10 cellular contexts compared by ENCODE assay signal in the genomic region with DNA sequence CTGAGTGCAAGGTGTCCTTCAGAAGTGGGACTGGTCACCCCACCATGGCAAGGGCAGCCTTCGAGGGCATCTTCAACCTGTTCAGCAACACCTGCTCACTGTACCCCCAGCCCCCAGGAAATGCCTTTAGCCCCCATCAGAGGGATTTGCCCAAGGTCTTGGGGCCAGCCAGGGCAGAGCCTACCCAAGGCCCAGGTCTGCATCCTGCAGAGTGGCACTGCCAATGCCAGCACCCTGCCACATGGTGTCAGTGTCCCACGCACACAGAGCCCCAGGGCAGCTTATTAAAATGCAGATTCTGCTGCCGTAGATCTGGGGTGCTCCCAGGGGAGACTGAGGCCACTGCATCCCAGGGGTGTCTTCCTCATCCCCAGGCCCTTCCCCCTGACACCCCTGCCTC.
DNase-seq lines count a peak whose midpoint lies in the region; ATAC-seq and TF ChIP-seq lines count a peak whose summit lies in the region.
"Had no signal": no experiment of that assay in that cellular context is flagged by ENCODE, and none has a peak within 500 bp of the region (broad histone marks: within the 10 kb centered on the region; RNA-seq: fewer than 3 reads in every experiment).

No MANE protein-coding gene starts in this region.

- CTCF ChIA-PET in activated naive CD4-positive, alpha-beta T cell treated with anti-CD3 and anti-CD28 coated beads for 36 hours (lab: Charles Lee) = interaction anchor here (1.1 kb wide), 1 partner anchor 108 kb away, joined by 7 read pairs; no protein-coding TSS in a partner anchor

- DNase-seq in activated naive CD4-positive, alpha-beta T cell treated with anti-CD3 and anti-CD28 coated beads for 36 hours = peak; percentile 30
- DNase-seq in activated naive CD4-positive, alpha-beta T cell (lab: John Stamatoyannopoulos, UW) = no peak
- DNase-seq in NCI-H69 (lab: John Stamatoyannopoulos, UW) (peak; percentile 39), epithelial cell of esophagus (ENCODE audit: low read depth) (no peak), foreskin melanocyte (no peak), SKM-1 (lab: John Stamatoyannopoulos, UW; ENCODE audit: unreplicated experiment) (no peak)
- DNase-seq in stimulated activated effector memory CD8-positive, alpha-beta T cell treated with anti-CD3 and anti-CD28 coated beads, Interleukin-12 subunit alpha, Interleukin-12 subunit beta, amount 100 ng/mL, for 72 hours (ENCODE audit: low spot score in 2 of 2) = no peak
- DNase-seq: T-cell had no signal

- peak; percentile 68 for ATAC-seq in stimulated activated effector memory CD8-positive, alpha-beta T cell treated with anti-CD3 and anti-CD28 coated beads, Interleukin-12 subunit alpha, Interleukin-12 subunit beta, amount 100 ng/mL, for 72 hours
- no peak for ATAC-seq in GM18907 (IDR thresholded peaks at IDR 0.05; ENCODE audit: unreplicated experiment)
- ATAC-seq: body of pancreas had no signal

- intact Hi-C loops in activated naive CD4-positive, alpha-beta T cell treated with anti-CD3 and anti-CD28 coated beads for 36 hours (cut with micrococcal nuclease) = no loop called here

- no peaks in the 10 kb centered on the region for H3K27me3 Mint-ChIP-seq in activated naive CD4-positive, alpha-beta T cell treated with anti-CD3 and anti-CD28 coated beads for 36 hours (ENCODE audit: low read depth)
- H3K27me3 Mint-ChIP-seq: T-cell had no signal

- H3K4me3 ChIP-seq in epithelial cell of esophagus (ENCODE audit: low read length) = no peak overlapping the region
- H3K4me3 ChIP-seq: body of pancreas had no signal

- H3K4me3 Mint-ChIP-seq in activated naive CD4-positive, alpha-beta T cell treated with anti-CD3 and anti-CD28 coated beads for 36 hours = no peak overlapping the region
- H3K4me3 Mint-ChIP-seq in stimulated activated effector memory CD8-positive, alpha-beta T cell treated with anti-CD3 and anti-CD28 coated beads, Interleukin-12 subunit alpha, Interleukin-12 subunit beta, amount 100 ng/mL, for 72 hours = no peak overlapping the region
- H3K4me3 Mint-ChIP-seq: T-cell had no signal

- H3K4me1 Mint-ChIP-seq in activated naive CD4-positive, alpha-beta T cell treated with anti-CD3 and anti-CD28 coated beads for 36 hours (ENCODE audit: low read depth) = no peaks in the 10 kb centered on the region
- H3K4me1 Mint-ChIP-seq in stimulated activated effector memory CD8-positive, alpha-beta T cell treated with anti-CD3 and anti-CD28 coated beads, Interleukin-12 subunit alpha, Interleukin-12 subunit beta, amount 100 ng/mL, for 72 hours = peaks cover 10% of the 10 kb centered on the region

- no peak overlapping the region for H3K27ac Mint-ChIP-seq in activated naive CD4-positive, alpha-beta T cell treated with anti-CD3 and anti-CD28 coated beads for 36 hours
- H3K27ac Mint-ChIP-seq in stimulated activated effector memory CD8-positive, alpha-beta T cell treated with anti-CD3 and anti-CD28 coated beads, Interleukin-12 subunit alpha, Interleukin-12 subunit beta, amount 100 ng/mL, for 72 hours = peak overlapping the region; percentile 45
- H3K27ac Mint-ChIP-seq: T-cell had no signal

- TF ChIP-seq CTCF in epithelial cell of esophagus (IDR thresholded peaks at IDR 0.05; ENCODE audit: insufficient read depth, low read depth, low read length, missing control alignments) = peak; percentile 38

- H3K9me3 Mint-ChIP-seq in activated naive CD4-positive, alpha-beta T cell treated with anti-CD3 and anti-CD28 coated beads for 36 hours = no peaks in the 10 kb centered on the region
- no peaks in the 10 kb centered on the region for H3K9me3 Mint-ChIP-seq in stimulated activated effector memory CD8-positive, alpha-beta T cell treated with anti-CD3 and anti-CD28 coated beads, Interleukin-12 subunit alpha, Interleukin-12 subunit beta, amount 100 ng/mL, for 72 hours
- H3K9me3 Mint-ChIP-seq: T-cell had no signal

- no peaks in the 10 kb centered on the region for H3K36me3 Mint-ChIP-seq in activated naive CD4-positive, alpha-beta T cell treated with anti-CD3 and anti-CD28 coated beads for 36 hours (ENCODE audit: low read depth)
- no peaks in the 10 kb centered on the region for H3K36me3 Mint-ChIP-seq in stimulated activated effector memory CD8-positive, alpha-beta T cell treated with anti-CD3 and anti-CD28 coated beads, Interleukin-12 subunit alpha, Interleukin-12 subunit beta, amount 100 ng/mL, for 72 hours
- H3K36me3 Mint-ChIP-seq: T-cell had no signal

Comparison
In these comparisons a context has a peak if more than half of its experiments do, and no peak if none do; other contexts are left out.
1. DNase-seq: peak in activated naive CD4-positive, alpha-beta T cell treated with anti-CD3 and anti-CD28 coated beads for 36 hours (single experiment) and NCI-H69 (single experiment); none in activated naive CD4-positive, alpha-beta T cell (0 of 4), epithelial cell of esophagus (single experiment), stimulated activated effector memory CD8-positive, alpha-beta T cell treated with anti-CD3 and anti-CD28 coated beads, Interleukin-12 subunit alpha, Interleukin-12 subunit beta, amount 100 ng/mL, for 72 hours (0 of 2), foreskin melanocyte (single experiment) and SKM-1 (single experiment).